In the genomic region with DNA sequence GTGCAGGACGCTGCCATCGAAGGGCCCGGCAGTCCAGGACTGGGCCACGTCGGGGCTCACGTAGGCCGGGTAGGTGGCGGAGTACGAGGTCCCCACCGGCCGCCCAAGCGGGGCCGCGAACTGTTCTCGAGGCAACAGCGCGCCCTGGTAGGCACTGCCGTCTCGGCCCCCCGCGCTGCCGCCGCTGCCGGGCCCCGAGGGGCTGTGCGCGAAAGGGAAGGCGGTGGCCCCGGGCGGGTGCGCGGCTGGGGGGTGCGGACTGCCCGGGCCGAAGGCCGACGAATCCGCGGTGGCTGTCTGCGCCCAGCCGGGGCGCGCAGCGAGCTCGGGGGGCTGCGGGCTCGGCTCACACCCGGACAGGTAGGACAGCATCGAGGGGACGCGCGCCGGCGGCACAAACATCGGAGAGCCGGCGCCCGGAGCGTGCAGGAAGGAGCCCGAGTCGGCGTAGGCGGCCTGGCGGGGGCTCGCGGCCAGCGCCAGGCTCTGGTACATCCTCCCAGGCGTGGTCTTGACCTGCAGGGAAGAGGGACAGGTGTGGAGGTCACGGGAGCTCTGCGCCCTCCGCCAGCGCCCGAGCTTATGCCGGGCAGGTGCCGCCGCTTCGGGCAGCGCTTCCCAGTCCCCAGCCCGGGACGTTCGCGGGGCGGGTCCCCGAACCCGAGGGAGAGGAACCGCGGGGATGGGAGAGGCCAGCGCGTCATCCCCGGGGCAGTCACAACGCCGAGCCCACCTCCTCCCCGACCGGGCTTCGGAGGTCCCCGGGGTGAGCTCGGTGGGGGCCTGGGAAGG, we compare ENCODE assay signal across 20 cellular contexts. TPM values are rescaled to one million over a fixed set of nuclear protein-coding genes. Genes with fewer than 3 reads are reported as not detected.
A peak's percentile ranks its signal among the peaks of the same experiment; 100 is the strongest.
DNase-seq lines count a peak whose midpoint lies in the region; ATAC-seq and TF ChIP-seq lines count a peak whose summit lies in the region.
"Had no signal": no experiment of that assay in that cellular context is flagged by ENCODE, and none has a peak within 500 bp of the region (broad histone marks: within the 10 kb centered on the region; RNA-seq: fewer than 3 reads in every experiment).

No MANE protein-coding gene starts in this region.

- H3K9me3 ChIP-seq in left ventricle myocardium inferior (replicated peaks) (no peaks in the 10 kb centered on the region), neural progenitor cell (ENCODE audit: low read depth) (no peaks in the 10 kb centered on the region), aorta (ENCODE audit: control insufficient read depth, low read length) (no peaks in the 10 kb centered on the region)

- CTCF ChIA-PET in activated CD8-positive, alpha-beta T cell treated with anti-CD3 and anti-CD28 coated beads for 36 hours (lab: Charles Lee) = interaction anchor here (1.8 kb wide), 1 partner anchor 141 kb away, joined by 4 read pairs; no protein-coding TSS in a partner anchor
- CTCF ChIA-PET in activated CD8-positive, alpha-beta T cell treated with anti-CD3 and anti-CD28 coated beads, Interleukin-2, amount 10 ng/mL, durations not matched to agents 7 days and 5 days (lab: Charles Lee) = no interaction called here

- H3K4me1 Mint-ChIP-seq in activated CD8-positive, alpha-beta T cell treated with anti-CD3 and anti-CD28 coated beads for 36 hours (ENCODE audit: low read depth) = no peaks in the 10 kb centered on the region
- H3K4me1 Mint-ChIP-seq in activated CD8-positive, alpha-beta T cell treated with anti-CD3 and anti-CD28 coated beads, Interleukin-2, amount 10 ng/mL, durations not matched to agents 7 days and 5 days (ENCODE audit: low read depth) = peaks cover 5% of the 10 kb centered on the region
- peaks cover 7% of the 10 kb centered on the region for H3K4me1 Mint-ChIP-seq in neural progenitor cell

- peaks cover 27% of the 10 kb centered on the region for H4K20me1 ChIP-seq in neural progenitor cell (ENCODE audit: low read depth)

- H3K27ac ChIP-seq in left ventricle myocardium inferior (replicated peaks) = no peak overlapping the region
- H3K27ac ChIP-seq in neural progenitor cell = no peak overlapping the region
- H3K27ac ChIP-seq in aorta (ENCODE audit: low read depth in 1 of 2, low read length in 2 of 2) = no peak overlapping the region
- H3K27ac ChIP-seq: foreskin keratinocyte had no signal

- no peak overlapping the region for H3K4me3 Mint-ChIP-seq in activated CD8-positive, alpha-beta T cell treated with anti-CD3 and anti-CD28 coated beads for 36 hours
- no peak overlapping the region for H3K4me3 Mint-ChIP-seq in activated CD8-positive, alpha-beta T cell treated with anti-CD3 and anti-CD28 coated beads, Interleukin-2, amount 10 ng/mL, durations not matched to agents 7 days and 5 days
- no peak overlapping the region for H3K4me3 Mint-ChIP-seq in neural progenitor cell
- H3K4me3 Mint-ChIP-seq: activated naive CD8-positive, alpha-beta T cell had no signal

- peaks cover 35% of the 10 kb centered on the region for H3K27me3 Mint-ChIP-seq in activated CD8-positive, alpha-beta T cell treated with anti-CD3 and anti-CD28 coated beads for 36 hours
- H3K27me3 Mint-ChIP-seq in activated CD8-positive, alpha-beta T cell treated with anti-CD3 and anti-CD28 coated beads, Interleukin-2, amount 10 ng/mL, durations not matched to agents 7 days and 5 days (ENCODE audit: low read depth) = peaks cover 44% of the 10 kb centered on the region
- H3K27me3 Mint-ChIP-seq in neural progenitor cell (ENCODE audit: insufficient read depth, low read depth) = peaks cover 55% of the 10 kb centered on the region

- POLR2A ChIA-PET in activated CD8-positive, alpha-beta T cell treated with anti-CD3 and anti-CD28 coated beads for 36 hours (lab: Charles Lee) = interaction anchor here (0.8 kb wide), 1 partner anchor 128 kb away, joined by 3 read pairs; no protein-coding TSS in a partner anchor
- POLR2A ChIA-PET in activated CD8-positive, alpha-beta T cell treated with anti-CD3 and anti-CD28 coated beads, Interleukin-2, amount 10 ng/mL, durations not matched to agents 7 days and 5 days (lab: Charles Lee) = no interaction called here

- H3K79me2 ChIP-seq in neural progenitor cell (ENCODE audit: low read depth) = no peaks in the 10 kb centered on the region

- no peaks in the 10 kb centered on the region for H3K36me3 Mint-ChIP-seq in activated CD8-positive, alpha-beta T cell treated with anti-CD3 and anti-CD28 coated beads for 36 hours (ENCODE audit: low read depth)
- H3K36me3 Mint-ChIP-seq in activated CD8-positive, alpha-beta T cell treated with anti-CD3 and anti-CD28 coated beads, Interleukin-2, amount 10 ng/mL, durations not matched to agents 7 days and 5 days (ENCODE audit: low read depth) = no peaks in the 10 kb centered on the region
- no peaks in the 10 kb centered on the region for H3K36me3 Mint-ChIP-seq in neural progenitor cell
- H3K36me3 Mint-ChIP-seq: activated naive CD8-positive, alpha-beta T cell had no signal

- intact Hi-C loops in activated CD8-positive, alpha-beta T cell treated with anti-CD3 and anti-CD28 coated beads for 36 hours (cut with micrococcal nuclease) = no loop called here
- intact Hi-C loops in left ventricle myocardium inferior (cut with micrococcal nuclease) = no loop called here
- intact Hi-C loops in aorta (cut with DNase I) = no loop called here

- H3K27me3 ChIP-seq in left ventricle myocardium inferior (ENCODE audit: low read depth) (peaks cover 91% of the 10 kb centered on the region), neural progenitor cell (peaks cover 84% of the 10 kb centered on the region), aorta (ENCODE audit: control insufficient read depth in 1 of 2, insufficient read depth in 2 of 2, low read length in 1 of 2) (no peaks in the 10 kb centered on the region)

- no peaks in the 10 kb centered on the region for H3K36me3 ChIP-seq in left ventricle myocardium inferior
- H3K36me3 ChIP-seq in neural progenitor cell = no peaks in the 10 kb centered on the region
- no peaks in the 10 kb centered on the region for H3K36me3 ChIP-seq in aorta (ENCODE audit: control insufficient read depth in 1 of 2, insufficient read depth in 2 of 2, low read length in 1 of 2)

- H3F3A ChIP-seq in neural progenitor cell (ENCODE audit: low read depth) = peaks cover 9% of the 10 kb centered on the region

- TF ChIP-seq POLR2A in GM18505 (IDR thresholded peaks at IDR 0.05; ENCODE audit: borderline replicate concordance, extremely low read depth, insufficient read depth, insufficient read length) = no peak

- H3K4me2 ChIP-seq in neural progenitor cell = peak overlapping the region; percentile 72

- H3K27ac Mint-ChIP-seq in activated CD8-positive, alpha-beta T cell treated with anti-CD3 and anti-CD28 coated beads for 36 hours = no peak overlapping the region
- no peak overlapping the region for H3K27ac Mint-ChIP-seq in activated CD8-positive, alpha-beta T cell treated with anti-CD3 and anti-CD28 coated beads, Interleukin-2, amount 10 ng/mL, durations not matched to agents 7 days and 5 days
- H3K27ac Mint-ChIP-seq in neural progenitor cell = no peak overlapping the region
- H3K27ac Mint-ChIP-seq: activated naive CD8-positive, alpha-beta T cell had no signal

- no peaks in the 10 kb centered on the region for H3K9me3 Mint-ChIP-seq in activated CD8-positive, alpha-beta T cell treated with anti-CD3 and anti-CD28 coated beads for 36 hours
- H3K9me3 Mint-ChIP-seq in activated CD8-positive, alpha-beta T cell treated with anti-CD3 and anti-CD28 coated beads, Interleukin-2, amount 10 ng/mL, durations not matched to agents 7 days and 5 days (ENCODE audit: insufficient read depth) = no peaks in the 10 kb centered on the region
- no peaks in the 10 kb centered on the region for H3K9me3 Mint-ChIP-seq in neural progenitor cell

- ATAC-seq in activated CD8-positive, alpha-beta T cell treated with anti-CD3 and anti-CD28 coated beads for 36 hours = peak; percentile 33
- ATAC-seq in activated CD8-positive, alpha-beta T cell treated with anti-CD3 and anti-CD28 coated beads, Interleukin-2, amount 10 ng/mL, durations not matched to agents 7 days and 5 days = no peak
- ATAC-seq in aorta (ENCODE audit: low FRiP score) (no peak), GM18505 (IDR thresholded peaks at IDR 0.05; ENCODE audit: unreplicated experiment) (no peak)
- ATAC-seq: foreskin keratinocyte, GM12878 had no signal

- H3K4me3 ChIP-seq in left ventricle myocardium inferior = peak overlapping the region; percentile 63
- peak overlapping the region; percentile 49 for H3K4me3 ChIP-seq in neural progenitor cell
- H3K4me3 ChIP-seq in aorta (ENCODE audit: low read length in 2 of 2) = peak overlapping the region; percentile 19 to 32
- H3K4me3 ChIP-seq: GM12878 had no signal

- peak overlapping the region; percentile 68 for H2AFZ ChIP-seq in neural progenitor cell (replicated peaks)

- no peak for DNase-seq in activated CD8-positive, alpha-beta T cell treated with anti-CD3 and anti-CD28 coated beads for 36 hours
- DNase-seq in activated CD8-positive, alpha-beta T cell treated with anti-CD3 and anti-CD28 coated beads, Interleukin-2, amount 10 ng/mL, durations not matched to agents 7 days and 5 days = no peak
- DNase-seq in left ventricle myocardium inferior (no peak), neural progenitor cell (ENCODE audit: low spot score) (peak; percentile 54), aorta (no peak), SW480 (ENCODE audit: low spot score) (no peak), hippocampal formation (lab: John Stamatoyannopoulos, UW) (no peak)
- DNase-seq: DMS153, KBM-7, NCI-H2081, substantia nigra had no signal

- WGBS in aorta, 2 donors = 12 to 19% methylated on average over 81 to 97 of the region's 97 CpGs

- TF ChIP-seq CTCF in activated CD8-positive, alpha-beta T cell treated with anti-CD3 and anti-CD28 coated beads for 36 hours (IDR thresholded peaks at IDR 0.05) = no peak
- no peak for TF ChIP-seq CTCF in left ventricle myocardium inferior (IDR thresholded peaks at IDR 0.05; ENCODE audit: borderline replicate concordance)
- TF ChIP-seq CTCF in neural progenitor cell (IDR thresholded peaks at IDR 0.05) = no peak

- no peak overlapping the region for H3K9ac ChIP-seq in neural progenitor cell

- H3K4me1 ChIP-seq in left ventricle myocardium inferior = peaks cover 26% of the 10 kb centered on the region
- H3K4me1 ChIP-seq in neural progenitor cell = peaks cover 14% of the 10 kb centered on the region
- no peaks in the 10 kb centered on the region for H3K4me1 ChIP-seq in aorta (ENCODE audit: control insufficient read depth in 1 of 2, insufficient read depth in 2 of 2, low read length in 2 of 2)
- H3K4me1 ChIP-seq: foreskin keratinocyte had no signal

RNA-seq across cellular contexts. Expression of gene GATA5, which starts 0.6 kb away (rescaled TPM):
- not detected for total RNA-seq in activated CD8-positive, alpha-beta T cell treated with anti-CD3 and anti-CD28 coated beads for 36 hours
- total RNA-seq in activated CD8-positive, alpha-beta T cell treated with anti-CD3 and anti-CD28 coated beads, Interleukin-2, amount 10 ng/mL, durations not matched to agents 7 days and 5 days = not detected
- total RNA-seq in left ventricle myocardium inferior (0.69 TPM), neural progenitor cell (ENCODE audit: low replicate concordance) (0.12 TPM in 1 of 2 replicates, not detected in the other), aorta (1 to 10 TPM in 1 of 2 donors, under 1 TPM in 1; 0.16 to 1.6 TPM)
- polyA plus RNA-seq in aorta = 1 to 10 TPM in 1 of 2 donors, under 1 TPM in 1; 0.28 to 3.5 TPM
- total RNA-seq: A673; activated CD8-positive, alpha-beta memory T cell treated with anti-CD3 and anti-CD28 coated beads for 36 hours; foreskin keratinocyte; GM12878; lung microvascular endothelial cell; OCI-LY7; T-helper 2 cell treated with Interferon-gamma antibody and Interleukin-4, amounts not matched to agents 100 ng/mL and 5 ng/mL, for 36 hours had no signal
- polyA plus RNA-seq: foreskin keratinocyte, GM12878 had no signal

RNA-seq across cellular contexts. Expression of gene RBBP8NL, which starts 47.9 kb away (rescaled TPM):
- not detected for total RNA-seq in activated CD8-positive, alpha-beta T cell treated with anti-CD3 and anti-CD28 coated beads for 36 hours
- total RNA-seq in activated CD8-positive, alpha-beta T cell treated with anti-CD3 and anti-CD28 coated beads, Interleukin-2, amount 10 ng/mL, durations not matched to agents 7 days and 5 days = not detected
- total RNA-seq in left ventricle myocardium inferior = not detected
- 0.03 TPM in 1 of 2 replicates, not detected in the other for total RNA-seq in neural progenitor cell (ENCODE audit: low replicate concordance)
- total RNA-seq in aorta = not detected
- polyA plus RNA-seq in aorta = 1 to 10 TPM in 1 of 2 donors, not detected in 1; 1.6 TPM
- total RNA-seq: A673; activated CD8-positive, alpha-beta memory T cell treated with anti-CD3 and anti-CD28 coated beads for 36 hours; foreskin keratinocyte; GM12878; lung microvascular endothelial cell; OCI-LY7; T-helper 2 cell treated with Interferon-gamma antibody and Interleukin-4, amounts not matched to agents 100 ng/mL and 5 ng/mL, for 36 hours had no signal
- polyA plus RNA-seq: foreskin keratinocyte, GM12878 had no signal
